ENCODE assay signal across 20 cellular contexts in genomic region chr2:28292491-28292890, GRCh38.
DNase-seq lines count a peak whose midpoint lies in the region; ATAC-seq and TF ChIP-seq lines count a peak whose summit lies in the region.
"Had no signal": no experiment of that assay in that cellular context is flagged by ENCODE, and none has a peak within 500 bp of the region (broad histone marks: within the 10 kb centered on the region; RNA-seq: fewer than 3 reads in every experiment).

No MANE protein-coding gene starts in this region.

- H3K4me3 Mint-ChIP-seq in activated naive CD8-positive, alpha-beta T cell treated with anti-CD3 and anti-CD28 coated beads, Interleukin-2, amount 50 U/mL, for 24 hours: peak overlapping the region; percentile 13
- H3K4me3 Mint-ChIP-seq: stimulated activated naive B cell treated with anti-CD40 and anti-IgM and Interleukin-4, amounts not matched to agents 10 μg/mL and 1 μg/mL and 100 μg/mL, for 72 hours; T-helper 1 cell treated with Interleukin-12 subunit alpha and Interleukin-12 subunit beta and Interleukin-4 antibody, amounts not matched to agents 30 μg/mL and 1 μg/mL, for 36 hours had no signal

- no peaks in the 10 kb centered on the region for H3K9me3 Mint-ChIP-seq in activated naive CD8-positive, alpha-beta T cell treated with anti-CD3 and anti-CD28 coated beads, Interleukin-2, amount 50 U/mL, for 24 hours
- H3K9me3 Mint-ChIP-seq: stimulated activated naive B cell treated with anti-CD40 and anti-IgM and Interleukin-4, amounts not matched to agents 10 μg/mL and 1 μg/mL and 100 μg/mL, for 72 hours; T-helper 1 cell treated with Interleukin-12 subunit alpha and Interleukin-12 subunit beta and Interleukin-4 antibody, amounts not matched to agents 30 μg/mL and 1 μg/mL, for 36 hours had no signal

- no peaks in the 10 kb centered on the region for H3K27me3 ChIP-seq in osteoblast (ENCODE audit: insufficient read depth, low read length)
- H3K27me3 ChIP-seq: adrenal gland, gastrocnemius medialis, SJCRH30, transverse colon had no signal

- H3K27ac ChIP-seq in osteoblast (ENCODE audit: low read depth, low read length): peak overlapping the region; percentile 94
- H3K27ac ChIP-seq: adrenal gland, gastrocnemius medialis, SJCRH30, transverse colon, VCaP had no signal

- peak overlapping the region; percentile 79 for H3K27ac Mint-ChIP-seq in activated naive CD8-positive, alpha-beta T cell treated with anti-CD3 and anti-CD28 coated beads, Interleukin-2, amount 50 U/mL, for 24 hours
- H3K27ac Mint-ChIP-seq: stimulated activated naive B cell treated with anti-CD40 and anti-IgM and Interleukin-4, amounts not matched to agents 10 μg/mL and 1 μg/mL and 100 μg/mL, for 72 hours; T-helper 1 cell treated with Interleukin-12 subunit alpha and Interleukin-12 subunit beta and Interleukin-4 antibody, amounts not matched to agents 30 μg/mL and 1 μg/mL, for 36 hours had no signal

- peak; percentile 94 for ATAC-seq in activated naive CD8-positive, alpha-beta T cell treated with anti-CD3 and anti-CD28 coated beads, Interleukin-2, amount 50 U/mL, for 24 hours
- ATAC-seq in Right ventricle myocardium inferior: no peak
- ATAC-seq: gastrocnemius medialis, PC-3, right cardiac atrium had no signal

- H2AFZ ChIP-seq in osteoblast (ENCODE audit: low read length): no peak overlapping the region

- H3K36me3 Mint-ChIP-seq in activated naive CD8-positive, alpha-beta T cell treated with anti-CD3 and anti-CD28 coated beads, Interleukin-2, amount 50 U/mL, for 24 hours (ENCODE audit: low read depth): peaks cover 3% of the 10 kb centered on the region

- no peak for TF ChIP-seq CTCF in AG10803 (conservative IDR thresholded peaks at IDR 0.05; ENCODE audit: low read length)
- no peak for TF ChIP-seq CTCF in osteoblast (IDR thresholded peaks at IDR 0.05; ENCODE audit: extremely low read depth, low read depth, low read length)

- H3K4me3 ChIP-seq in AG10803 (ENCODE audit: low read length): no peak overlapping the region
- H3K4me3 ChIP-seq in osteoblast (ENCODE audit: insufficient read depth, low read length): no peak overlapping the region
- H3K4me3 ChIP-seq: adrenal gland, gastrocnemius medialis, HAP-1, SJCRH30, transverse colon had no signal

- no peaks in the 10 kb centered on the region for H3K27me3 Mint-ChIP-seq in activated naive CD8-positive, alpha-beta T cell treated with anti-CD3 and anti-CD28 coated beads, Interleukin-2, amount 50 U/mL, for 24 hours
- H3K27me3 Mint-ChIP-seq: stimulated activated naive B cell treated with anti-CD40 and anti-IgM and Interleukin-4, amounts not matched to agents 10 μg/mL and 1 μg/mL and 100 μg/mL, for 72 hours had no signal

- H4K20me1 ChIP-seq in osteoblast (ENCODE audit: insufficient read depth, low read length): no peaks in the 10 kb centered on the region

- no peaks in the 10 kb centered on the region for H3K36me3 ChIP-seq in osteoblast (ENCODE audit: insufficient read depth, low read length)
- H3K36me3 ChIP-seq: adrenal gland, gastrocnemius medialis, HAP-1, SJCRH30, transverse colon had no signal

- intact Hi-C loops in Right ventricle myocardium inferior (cut with DNase I): no loop called here

- peaks cover 57% of the 10 kb centered on the region for H3K4me1 ChIP-seq in osteoblast (ENCODE audit: insufficient read depth, low read length)
- H3K4me1 ChIP-seq: HAP-1, transverse colon had no signal

- H3K9me3 ChIP-seq in osteoblast (ENCODE audit: low read depth, low read length): no peaks in the 10 kb centered on the region
- H3K9me3 ChIP-seq: adrenal gland, gastrocnemius medialis, HAP-1, transverse colon had no signal

- H3K4me1 Mint-ChIP-seq in activated naive CD8-positive, alpha-beta T cell treated with anti-CD3 and anti-CD28 coated beads, Interleukin-2, amount 50 U/mL, for 24 hours: peaks cover 42% of the 10 kb centered on the region

- DNase-seq in AG10803 (ENCODE audit: low read depth) (peak; percentile 38), ELR (ENCODE audit: low read depth) (peak; percentile 86), osteoblast (ENCODE audit: insufficient read length, low spot score, missing footprints) (peak; percentile 39), OCI-M2 (lab: John Stamatoyannopoulos, UW; ENCODE audit: unreplicated experiment) (no peak), Right ventricle myocardium inferior (ENCODE audit: missing footprints) (no peak), AG08396 (ENCODE audit: low spot score) (no peak)
- peak; percentile 21 for DNase-seq in activated naive CD8-positive, alpha-beta T cell treated with anti-CD3 and anti-CD28 coated beads, Interleukin-2, amount 50 U/mL, for 24 hours
- DNase-seq: activated CD8-positive, alpha-beta memory T cell treated with anti-CD3 and anti-CD28 coated beads for 24 hours; adrenal gland; gastrocnemius medialis; NCI-H1092 treated with DMSO at 0.1 percent for 48 hours; NCI-H2029 treated with DMSO at 0.1 percent for 48 hours; PC-3; right cardiac atrium; stimulated activated naive B cell treated with anti-CD40 and anti-IgM and Interleukin-4, amounts not matched to agents 10 μg/mL and 1 μg/mL and 100 μg/mL, for 72 hours; transverse colon had no signal

- H3K4me2 ChIP-seq in osteoblast (ENCODE audit: insufficient read depth, low read length): peak overlapping the region; percentile 69

- no peaks in the 10 kb centered on the region for H3K79me2 ChIP-seq in osteoblast (ENCODE audit: insufficient read depth, low read length)

Comparison
In these comparisons a context has a peak if more than half of its experiments do, and no peak if none do; other contexts are left out.
1. DNase-seq: peak in AG10803 (single experiment), ELR (single experiment), activated naive CD8-positive, alpha-beta T cell treated with anti-CD3 and anti-CD28 coated beads, Interleukin-2, amount 50 U/mL, for 24 hours (single experiment) and osteoblast (single experiment); none in OCI-M2 (single experiment), Right ventricle myocardium inferior (single experiment) and AG08396 (single experiment).